ENCODE assay signal across 14 cellular contexts in the genomic region with DNA sequence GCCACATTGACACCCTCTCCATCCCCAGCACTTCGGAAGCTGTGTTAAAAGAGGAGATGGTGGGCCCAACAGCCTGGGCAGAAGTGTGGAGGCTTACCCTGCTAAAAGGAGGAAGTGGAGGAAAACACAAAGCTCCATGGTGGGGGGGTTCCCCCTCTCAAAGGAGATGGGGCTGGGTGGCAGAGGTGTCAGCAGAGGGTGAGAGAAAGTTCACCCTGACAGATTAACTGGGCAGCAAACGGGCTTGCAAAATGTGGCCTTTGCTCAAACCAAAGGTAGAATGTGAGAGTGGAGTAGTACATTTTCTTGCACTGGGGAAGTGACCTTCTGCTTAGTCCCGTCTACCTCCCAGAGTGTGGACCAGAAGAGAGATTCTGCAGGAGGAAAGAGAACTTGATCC. TPM values are rescaled to one million over a fixed set of nuclear protein-coding genes. Genes with fewer than 3 reads are reported as not detected.
DNase-seq lines count a peak whose midpoint lies in the region; ATAC-seq, FAIRE-seq and TF ChIP-seq lines count a peak whose summit lies in the region.
"Had no signal": no experiment of that assay in that cellular context is flagged by ENCODE, and none has a peak within 500 bp of the region (broad histone marks: within the 10 kb centered on the region; RNA-seq: fewer than 3 reads in every experiment).

No MANE protein-coding gene starts in this region.

- H3K9me3 ChIP-seq in OCI-LY7 (ENCODE audit: low read length) = no peaks in the 10 kb centered on the region

- H3K79me2 ChIP-seq in OCI-LY7 (ENCODE audit: insufficient read depth, low read depth, low read length) = no peaks in the 10 kb centered on the region

- H3K27ac Mint-ChIP-seq in stimulated activated naive CD8-positive, alpha-beta T cell treated with anti-CD3 and anti-CD28 coated beads, Interleukin-15, amount 100 ng/mL, for 72 hours = no peak overlapping the region
- peak overlapping the region; percentile 20 for H3K27ac Mint-ChIP-seq in activated CD8-positive, alpha-beta T cell treated with anti-CD3 and anti-CD28 coated beads, Interleukin-2, amount 10 ng/mL, durations not matched to agents 7 days and 5 days
- H3K27ac Mint-ChIP-seq in T-helper 2 cell treated with Interferon-gamma antibody and Interleukin-4, amounts not matched to agents 5 μg/mL and 100 μg/mL, for 36 hours = no peak overlapping the region
- H3K27ac Mint-ChIP-seq: activated CD4-positive, alpha-beta memory T cell treated with anti-CD3 and anti-CD28 coated beads, Interleukin-2, amount 10 ng/mL, durations not matched to agents 7 days and 5 days had no signal

- intact Hi-C loops in OCI-LY7 (cut with micrococcal nuclease; ENCODE audit: unreplicated experiment) = no loop called here

- H3K4me1 Mint-ChIP-seq in stimulated activated naive CD8-positive, alpha-beta T cell treated with anti-CD3 and anti-CD28 coated beads, Interleukin-15, amount 100 ng/mL, for 72 hours = peaks cover 8% of the 10 kb centered on the region
- peaks cover 22% of the 10 kb centered on the region for H3K4me1 Mint-ChIP-seq in activated CD8-positive, alpha-beta T cell treated with anti-CD3 and anti-CD28 coated beads, Interleukin-2, amount 10 ng/mL, durations not matched to agents 7 days and 5 days (ENCODE audit: low read depth)
- H3K4me1 Mint-ChIP-seq in T-helper 2 cell treated with Interferon-gamma antibody and Interleukin-4, amounts not matched to agents 5 μg/mL and 100 μg/mL, for 36 hours (ENCODE audit: low read depth) = peaks cover 10% of the 10 kb centered on the region

- peak; percentile 28 for DNase-seq in stimulated activated naive CD8-positive, alpha-beta T cell treated with anti-CD3 and anti-CD28 coated beads, Interleukin-15, Interleukin-2, amounts not matched to agents 100 U/mL and 50 U/mL, for 24 hours
- DNase-seq in stimulated activated naive CD8-positive, alpha-beta T cell treated with anti-CD3 and anti-CD28 coated beads, Interleukin-15, amount 100 ng/mL, for 72 hours = no peak
- peak; percentile 29 for DNase-seq in activated CD8-positive, alpha-beta T cell treated with anti-CD3 and anti-CD28 coated beads, Interleukin-2, amount 10 ng/mL, durations not matched to agents 7 days and 5 days
- DNase-seq in T-helper 1 cell (no peak), OCI-LY7 (ENCODE audit: low spot score) (no peak), RCC 7860 (ENCODE audit: low spot score) (no peak)
- DNase-seq in T-helper 2 cell treated with Interferon-gamma antibody and Interleukin-4, amounts not matched to agents 5 μg/mL and 100 μg/mL, for 36 hours (ENCODE audit: low spot score) = no peak
- DNase-seq: activated CD4-positive, alpha-beta memory T cell treated with anti-CD3 and anti-CD28 coated beads, Interleukin-2, amount 10 ng/mL, durations not matched to agents 7 days and 5 days; NCI-H187 treated with DMSO at 0.1 percent for 48 hours; stimulated activated naive CD4-positive, alpha-beta T cell treated with Interleukin-2 at 50 U/mL for 16 hours had no signal

- POLR2A ChIA-PET in activated CD8-positive, alpha-beta T cell treated with anti-CD3 and anti-CD28 coated beads, Interleukin-2, amount 10 ng/mL, durations not matched to agents 7 days and 5 days (lab: Charles Lee) = no interaction called here
- POLR2A ChIA-PET in OCI-LY7 (lab: Charles Lee) = no interaction called here

- FAIRE-seq in RCC 7860 (lab: Jason Lieb, UNC) = no peak
- FAIRE-seq: endothelial cell of umbilical vein, H1 had no signal

- peaks cover 6% of the 10 kb centered on the region for H3K27me3 Mint-ChIP-seq in stimulated activated naive CD8-positive, alpha-beta T cell treated with anti-CD3 and anti-CD28 coated beads, Interleukin-15, amount 100 ng/mL, for 72 hours
- peaks cover 17% of the 10 kb centered on the region for H3K27me3 Mint-ChIP-seq in activated CD8-positive, alpha-beta T cell treated with anti-CD3 and anti-CD28 coated beads, Interleukin-2, amount 10 ng/mL, durations not matched to agents 7 days and 5 days (ENCODE audit: low read depth)
- peaks cover 55% of the 10 kb centered on the region for H3K27me3 Mint-ChIP-seq in T-helper 2 cell treated with Interferon-gamma antibody and Interleukin-4, amounts not matched to agents 5 μg/mL and 100 μg/mL, for 36 hours (ENCODE audit: low read depth)

- H4K20me1 ChIP-seq in OCI-LY7 (ENCODE audit: insufficient read depth, low read length) = no peaks in the 10 kb centered on the region

- no peak overlapping the region for H3K4me3 ChIP-seq in OCI-LY7 (ENCODE audit: low read depth, low read length, poor library complexity, severe bottlenecking)

- no peak overlapping the region for H3K4me3 Mint-ChIP-seq in stimulated activated naive CD8-positive, alpha-beta T cell treated with anti-CD3 and anti-CD28 coated beads, Interleukin-15, amount 100 ng/mL, for 72 hours
- H3K4me3 Mint-ChIP-seq in activated CD8-positive, alpha-beta T cell treated with anti-CD3 and anti-CD28 coated beads, Interleukin-2, amount 10 ng/mL, durations not matched to agents 7 days and 5 days = no peak overlapping the region
- H3K4me3 Mint-ChIP-seq in T-helper 2 cell treated with Interferon-gamma antibody and Interleukin-4, amounts not matched to agents 5 μg/mL and 100 μg/mL, for 36 hours = no peak overlapping the region
- H3K4me3 Mint-ChIP-seq: activated CD4-positive, alpha-beta memory T cell treated with anti-CD3 and anti-CD28 coated beads, Interleukin-2, amount 10 ng/mL, durations not matched to agents 7 days and 5 days; nephron had no signal

- no peaks in the 10 kb centered on the region for H3K36me3 Mint-ChIP-seq in activated CD8-positive, alpha-beta T cell treated with anti-CD3 and anti-CD28 coated beads, Interleukin-2, amount 10 ng/mL, durations not matched to agents 7 days and 5 days (ENCODE audit: low read depth)
- H3K36me3 Mint-ChIP-seq in T-helper 2 cell treated with Interferon-gamma antibody and Interleukin-4, amounts not matched to agents 5 μg/mL and 100 μg/mL, for 36 hours (ENCODE audit: low read depth) = no peaks in the 10 kb centered on the region

- no peak overlapping the region for H3K27ac ChIP-seq in OCI-LY7 (ENCODE audit: low read depth, low read length, poor library complexity, severe bottlenecking)

- no TSS peak for BruUV-seq in OCI-LY7 (replicated peaks; lab: Mats Ljungman, UMichigan)

- H3K4me2 ChIP-seq in OCI-LY7 (ENCODE audit: low read length) = no peak overlapping the region

- TF ChIP-seq CTCF in OCI-LY7 (conservative IDR thresholded peaks at IDR 0.05; ENCODE audit: low read length) = no peak

- H2AFZ ChIP-seq in OCI-LY7 (ENCODE audit: low read length) = no peak overlapping the region

- H3K4me1 ChIP-seq in OCI-LY7 (ENCODE audit: insufficient read depth, low read length, poor library complexity, severe bottlenecking) = peaks cover 5% of the 10 kb centered on the region

- ATAC-seq in stimulated activated naive CD8-positive, alpha-beta T cell treated with anti-CD3 and anti-CD28 coated beads, Interleukin-15, Interleukin-2, amounts not matched to agents 100 U/mL and 50 U/mL, for 24 hours = peak; percentile 46
- no peak for ATAC-seq in stimulated activated naive CD8-positive, alpha-beta T cell treated with anti-CD3 and anti-CD28 coated beads, Interleukin-15, amount 100 ng/mL, for 72 hours
- ATAC-seq in HG03064 (IDR thresholded peaks at IDR 0.05; ENCODE audit: low read depth, unreplicated experiment) = peak; percentile 51
- peak; percentile 57 for ATAC-seq in activated CD8-positive, alpha-beta T cell treated with anti-CD3 and anti-CD28 coated beads, Interleukin-2, amount 10 ng/mL, durations not matched to agents 7 days and 5 days

- no peaks in the 10 kb centered on the region for H3K9me2 ChIP-seq in OCI-LY7 (ENCODE audit: insufficient read depth, low read length)

- CTCF ChIA-PET in activated CD8-positive, alpha-beta T cell treated with anti-CD3 and anti-CD28 coated beads, Interleukin-2, amount 10 ng/mL, durations not matched to agents 7 days and 5 days (lab: Charles Lee) = interaction anchor here (2.2 kb wide), 1 partner anchor 81 kb away, joined by 7 read pairs; no protein-coding TSS in a partner anchor
- CTCF ChIA-PET in OCI-LY7 (lab: Charles Lee; ENCODE audit: unreplicated experiment) = no interaction called here

- H3K9me3 Mint-ChIP-seq in stimulated activated naive CD8-positive, alpha-beta T cell treated with anti-CD3 and anti-CD28 coated beads, Interleukin-15, amount 100 ng/mL, for 72 hours = no peaks in the 10 kb centered on the region
- H3K9me3 Mint-ChIP-seq in activated CD8-positive, alpha-beta T cell treated with anti-CD3 and anti-CD28 coated beads, Interleukin-2, amount 10 ng/mL, durations not matched to agents 7 days and 5 days (ENCODE audit: insufficient read depth) = no peaks in the 10 kb centered on the region
- no peaks in the 10 kb centered on the region for H3K9me3 Mint-ChIP-seq in T-helper 2 cell treated with Interferon-gamma antibody and Interleukin-4, amounts not matched to agents 5 μg/mL and 100 μg/mL, for 36 hours
- H3K9me3 Mint-ChIP-seq: activated CD4-positive, alpha-beta memory T cell treated with anti-CD3 and anti-CD28 coated beads, Interleukin-2, amount 10 ng/mL, durations not matched to agents 7 days and 5 days; nephron had no signal

- H3K36me3 ChIP-seq in OCI-LY7 (ENCODE audit: insufficient read depth, low read length) = no peaks in the 10 kb centered on the region

RNA-seq across cellular contexts. Expression of a gene that starts 44.7 kb away (rescaled TPM):
- 100 to 1,000 TPM in 1 of 2 experiments, 10 to 100 TPM in 1; 90.4 to 101 TPM for total RNA-seq in activated CD8-positive, alpha-beta T cell treated with anti-CD3 and anti-CD28 coated beads, Interleukin-2, amount 10 ng/mL, durations not matched to agents 7 days and 5 days
- total RNA-seq in OCI-LY7 (2014; rRNA removed; shearing (Covaris generic)) = 0.72 and 1.5 TPM in 2 replicates
- 17.3 and 26.5 TPM in 2 replicates for total RNA-seq in OCI-LY7 (2022)

Comparison
In these comparisons a context has a peak if more than half of its experiments do, and no peak if none do; other contexts are left out.
1. DNase-seq: peak in stimulated activated naive CD8-positive, alpha-beta T cell treated with anti-CD3 and anti-CD28 coated beads, Interleukin-15, Interleukin-2, amounts not matched to agents 100 U/mL and 50 U/mL, for 24 hours (single experiment) and activated CD8-positive, alpha-beta T cell treated with anti-CD3 and anti-CD28 coated beads, Interleukin-2, amount 10 ng/mL, durations not matched to agents 7 days and 5 days (single experiment); none in stimulated activated naive CD8-positive, alpha-beta T cell treated with anti-CD3 and anti-CD28 coated beads, Interleukin-15, amount 100 ng/mL, for 72 hours (0 of 2), T-helper 1 cell (0 of 5), OCI-LY7 (single experiment), T-helper 2 cell treated with Interferon-gamma antibody and Interleukin-4, amounts not matched to agents 5 μg/mL and 100 μg/mL, for 36 hours (single experiment) and RCC 7860 (single experiment).